In the genomic region with DNA sequence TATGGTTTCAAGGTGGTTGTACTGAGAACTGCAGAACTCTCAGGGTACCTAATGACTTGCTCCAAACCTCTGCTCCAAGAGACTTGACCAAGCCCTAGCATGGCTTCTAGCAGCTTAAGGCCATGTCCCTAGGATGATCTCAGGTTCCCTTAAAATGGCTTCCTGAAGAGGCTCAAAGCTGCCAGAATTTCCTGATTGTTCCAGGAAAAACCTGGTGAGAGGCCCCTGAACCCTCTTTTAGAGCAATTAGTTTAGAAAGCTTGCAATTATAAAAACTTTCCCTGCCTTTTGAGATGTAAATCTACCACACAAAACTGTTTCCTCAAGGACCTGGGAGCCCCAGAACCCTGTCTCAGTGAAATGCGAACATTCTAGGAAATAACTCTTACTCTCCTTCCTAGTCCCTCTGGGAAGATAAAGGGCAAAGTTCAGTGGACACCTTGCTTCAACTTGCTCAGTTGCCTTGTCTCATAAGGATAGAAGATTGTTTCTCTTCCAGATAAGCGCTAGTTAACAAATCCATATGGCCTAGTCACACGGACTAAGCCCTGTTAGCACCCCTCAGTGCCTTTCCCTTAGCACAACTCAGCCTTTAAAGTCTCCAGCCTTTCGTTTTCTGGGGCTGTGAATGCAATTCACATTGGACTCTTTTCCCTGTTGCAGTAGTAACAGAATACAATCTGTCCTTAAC, we compare ENCODE assay signal across 1 cellular context.
TF ChIP-seq lines count a peak whose summit lies in the region.

No MANE protein-coding gene starts in this region.

TF ChIP-seq in GM23338, 12 proteins besides CTCF, POLR2A, EP300 and RAD21:
- TF ChIP-seq, protein P1, sequence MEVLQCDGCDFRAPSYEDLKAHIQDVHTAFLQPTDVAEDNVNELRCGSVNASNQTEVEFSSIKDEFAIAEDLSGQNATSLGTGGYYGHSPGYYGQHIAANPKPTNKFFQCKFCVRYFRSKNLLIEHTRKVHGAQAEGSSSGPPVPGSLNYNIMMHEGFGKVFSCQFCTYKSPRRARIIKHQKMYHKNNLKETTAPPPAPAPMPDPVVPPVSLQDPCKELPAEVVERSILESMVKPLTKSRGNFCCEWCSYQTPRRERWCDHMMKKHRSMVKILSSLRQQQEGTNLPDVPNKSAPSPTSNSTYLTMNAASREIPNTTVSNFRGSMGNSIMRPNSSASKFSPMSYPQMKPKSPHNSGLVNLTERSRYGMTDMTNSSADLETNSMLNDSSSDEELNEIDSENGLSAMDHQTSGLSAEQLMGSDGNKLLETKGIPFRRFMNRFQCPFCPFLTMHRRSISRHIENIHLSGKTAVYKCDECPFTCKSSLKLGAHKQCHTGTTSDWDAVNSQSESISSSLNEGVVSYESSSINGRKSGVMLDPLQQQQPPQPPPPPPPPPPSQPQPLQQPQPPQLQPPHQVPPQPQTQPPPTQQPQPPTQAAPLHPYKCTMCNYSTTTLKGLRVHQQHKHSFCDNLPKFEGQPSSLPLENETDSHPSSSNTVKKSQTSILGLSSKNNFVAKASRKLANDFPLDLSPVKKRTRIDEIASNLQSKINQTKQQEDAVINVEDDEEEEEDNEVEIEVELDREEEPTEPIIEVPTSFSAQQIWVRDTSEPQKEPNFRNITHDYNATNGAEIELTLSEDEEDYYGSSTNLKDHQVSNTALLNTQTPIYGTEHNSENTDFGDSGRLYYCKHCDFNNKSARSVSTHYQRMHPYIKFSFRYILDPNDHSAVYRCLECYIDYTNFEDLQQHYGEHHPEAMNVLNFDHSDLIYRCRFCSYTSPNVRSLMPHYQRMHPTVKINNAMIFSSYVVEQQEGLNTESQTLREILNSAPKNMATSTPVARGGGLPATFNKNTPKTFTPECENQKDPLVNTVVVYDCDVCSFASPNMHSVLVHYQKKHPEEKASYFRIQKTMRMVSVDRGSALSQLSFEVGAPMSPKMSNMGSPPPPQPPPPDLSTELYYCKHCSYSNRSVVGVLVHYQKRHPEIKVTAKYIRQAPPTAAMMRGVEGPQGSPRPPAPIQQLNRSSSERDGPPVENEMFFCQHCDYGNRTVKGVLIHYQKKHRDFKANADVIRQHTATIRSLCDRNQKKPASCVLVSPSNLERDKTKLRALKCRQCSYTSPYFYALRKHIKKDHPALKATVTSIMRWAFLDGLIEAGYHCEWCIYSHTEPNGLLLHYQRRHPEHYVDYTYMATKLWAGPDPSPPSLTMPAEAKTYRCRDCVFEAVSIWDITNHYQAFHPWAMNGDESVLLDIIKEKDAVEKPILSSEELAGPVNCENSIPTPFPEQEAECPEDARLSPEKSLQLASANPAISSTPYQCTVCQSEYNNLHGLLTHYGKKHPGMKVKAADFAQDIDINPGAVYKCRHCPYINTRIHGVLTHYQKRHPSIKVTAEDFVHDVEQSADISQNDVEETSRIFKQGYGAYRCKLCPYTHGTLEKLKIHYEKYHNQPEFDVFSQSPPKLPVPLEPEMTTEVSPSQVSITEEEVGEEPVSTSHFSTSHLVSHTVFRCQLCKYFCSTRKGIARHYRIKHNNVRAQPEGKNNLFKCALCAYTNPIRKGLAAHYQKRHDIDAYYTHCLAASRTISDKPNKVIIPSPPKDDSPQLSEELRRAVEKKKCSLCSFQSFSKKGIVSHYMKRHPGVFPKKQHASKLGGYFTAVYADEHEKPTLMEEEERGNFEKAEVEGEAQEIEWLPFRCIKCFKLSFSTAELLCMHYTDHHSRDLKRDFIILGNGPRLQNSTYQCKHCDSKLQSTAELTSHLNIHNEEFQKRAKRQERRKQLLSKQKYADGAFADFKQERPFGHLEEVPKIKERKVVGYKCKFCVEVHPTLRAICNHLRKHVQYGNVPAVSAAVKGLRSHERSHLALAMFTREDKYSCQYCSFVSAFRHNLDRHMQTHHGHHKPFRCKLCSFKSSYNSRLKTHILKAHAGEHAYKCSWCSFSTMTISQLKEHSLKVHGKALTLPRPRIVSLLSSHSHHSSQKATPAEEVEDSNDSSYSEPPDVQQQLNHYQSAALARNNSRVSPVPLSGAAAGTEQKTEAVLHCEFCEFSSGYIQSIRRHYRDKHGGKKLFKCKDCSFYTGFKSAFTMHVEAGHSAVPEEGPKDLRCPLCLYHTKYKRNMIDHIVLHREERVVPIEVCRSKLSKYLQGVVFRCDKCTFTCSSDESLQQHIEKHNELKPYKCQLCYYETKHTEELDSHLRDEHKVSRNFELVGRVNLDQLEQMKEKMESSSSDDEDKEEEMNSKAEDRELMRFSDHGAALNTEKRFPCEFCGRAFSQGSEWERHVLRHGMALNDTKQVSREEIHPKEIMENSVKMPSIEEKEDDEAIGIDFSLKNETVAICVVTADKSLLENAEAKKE (CRISPR knock-in tag; IDR thresholded peaks at IDR 0.05) = peak; percentile 68
- no peak for TF ChIP-seq EZH2 (IDR thresholded peaks at IDR 0.05; ENCODE audit: low read depth, unreplicated experiment)
- TF ChIP-seq JUNB (IDR thresholded peaks at IDR 0.05; ENCODE audit: unreplicated experiment) = no peak
- no peak for TF ChIP-seq POLR2AphosphoS5 (IDR thresholded peaks at IDR 0.05; ENCODE audit: low read depth)
- no peak for TF ChIP-seq EZH2phosphoT487 (IDR thresholded peaks at IDR 0.05; ENCODE audit: unreplicated experiment)
- TF ChIP-seq NANOG (IDR thresholded peaks at IDR 0.05; ENCODE audit: borderline replicate concordance) = peak; percentile 85
- TF ChIP-seq ZNF114 (CRISPR knock-in tag; IDR thresholded peaks at IDR 0.05) = no peak
- no peak for TF ChIP-seq STAT1 (IDR thresholded peaks at IDR 0.05; ENCODE audit: unreplicated experiment)
